Comparison of ENCODE assay signal across 2 cellular contexts in the genomic region with DNA sequence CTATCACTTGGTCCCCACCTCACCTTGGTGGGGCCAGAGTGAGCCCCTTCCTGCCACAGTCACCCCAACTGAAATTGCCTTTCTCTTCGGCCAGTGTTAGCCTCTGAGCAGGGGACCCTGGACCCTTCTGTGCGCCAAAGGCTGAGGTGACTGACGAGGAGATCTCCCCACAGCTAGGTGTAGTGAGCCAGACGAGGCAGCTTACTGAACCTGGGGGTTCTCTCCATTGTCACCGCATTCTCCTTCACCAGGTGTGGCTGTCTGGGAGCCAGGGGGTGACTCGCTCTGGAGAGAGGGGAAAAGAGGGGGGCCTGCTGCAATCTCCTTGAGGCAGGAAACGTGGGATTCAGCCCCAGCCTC.
TF ChIP-seq lines count a peak whose summit lies in the region.

No MANE protein-coding gene starts in this region.

TF ChIP-seq in GM12878, 131 proteins besides CTCF, POLR2A, EP300 and RAD21:
- no peak for TF ChIP-seq KAT2A (conservative IDR thresholded peaks at IDR 0.05; ENCODE audit: control insufficient read depth, low read depth, low read length)
- no peak for TF ChIP-seq MEF2A (IDR thresholded peaks at IDR 0.05; ENCODE audit: insufficient read depth, low read depth, low read length)
- TF ChIP-seq, protein P1, sequence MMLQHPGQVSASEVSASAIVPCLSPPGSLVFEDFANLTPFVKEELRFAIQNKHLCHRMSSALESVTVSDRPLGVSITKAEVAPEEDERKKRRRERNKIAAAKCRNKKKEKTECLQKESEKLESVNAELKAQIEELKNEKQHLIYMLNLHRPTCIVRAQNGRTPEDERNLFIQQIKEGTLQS (IDR thresholded peaks at IDR 0.05; ENCODE audit: borderline replicate concordance, extremely low read depth, low read depth, low read length): no peak
- TF ChIP-seq RBBP5 (conservative IDR thresholded peaks at IDR 0.05): no peak
- no peak for TF ChIP-seq CHD2 (IDR thresholded peaks at IDR 0.05; ENCODE audit: borderline replicate concordance, low read depth, low read length)
- no peak for TF ChIP-seq SREBF1 (IDR thresholded peaks at IDR 0.05; ENCODE audit: low read length)

TF ChIP-seq in liver, 16 proteins besides CTCF, POLR2A, EP300 and RAD21:
- TF ChIP-seq YY1 (IDR thresholded peaks at IDR 0.05): no peak
- no peak for TF ChIP-seq GABPA (IDR thresholded peaks at IDR 0.05 in 1 of 2, conservative IDR thresholded peaks at IDR 0.05 in 1 of 2)
- no peak for TF ChIP-seq RXRA (IDR thresholded peaks at IDR 0.05)
- TF ChIP-seq, protein P2, sequence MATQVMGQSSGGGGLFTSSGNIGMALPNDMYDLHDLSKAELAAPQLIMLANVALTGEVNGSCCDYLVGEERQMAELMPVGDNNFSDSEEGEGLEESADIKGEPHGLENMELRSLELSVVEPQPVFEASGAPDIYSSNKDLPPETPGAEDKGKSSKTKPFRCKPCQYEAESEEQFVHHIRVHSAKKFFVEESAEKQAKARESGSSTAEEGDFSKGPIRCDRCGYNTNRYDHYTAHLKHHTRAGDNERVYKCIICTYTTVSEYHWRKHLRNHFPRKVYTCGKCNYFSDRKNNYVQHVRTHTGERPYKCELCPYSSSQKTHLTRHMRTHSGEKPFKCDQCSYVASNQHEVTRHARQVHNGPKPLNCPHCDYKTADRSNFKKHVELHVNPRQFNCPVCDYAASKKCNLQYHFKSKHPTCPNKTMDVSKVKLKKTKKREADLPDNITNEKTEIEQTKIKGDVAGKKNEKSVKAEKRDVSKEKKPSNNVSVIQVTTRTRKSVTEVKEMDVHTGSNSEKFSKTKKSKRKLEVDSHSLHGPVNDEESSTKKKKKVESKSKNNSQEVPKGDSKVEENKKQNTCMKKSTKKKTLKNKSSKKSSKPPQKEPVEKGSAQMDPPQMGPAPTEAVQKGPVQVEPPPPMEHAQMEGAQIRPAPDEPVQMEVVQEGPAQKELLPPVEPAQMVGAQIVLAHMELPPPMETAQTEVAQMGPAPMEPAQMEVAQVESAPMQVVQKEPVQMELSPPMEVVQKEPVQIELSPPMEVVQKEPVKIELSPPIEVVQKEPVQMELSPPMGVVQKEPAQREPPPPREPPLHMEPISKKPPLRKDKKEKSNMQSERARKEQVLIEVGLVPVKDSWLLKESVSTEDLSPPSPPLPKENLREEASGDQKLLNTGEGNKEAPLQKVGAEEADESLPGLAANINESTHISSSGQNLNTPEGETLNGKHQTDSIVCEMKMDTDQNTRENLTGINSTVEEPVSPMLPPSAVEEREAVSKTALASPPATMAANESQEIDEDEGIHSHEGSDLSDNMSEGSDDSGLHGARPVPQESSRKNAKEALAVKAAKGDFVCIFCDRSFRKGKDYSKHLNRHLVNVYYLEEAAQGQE (IDR thresholded peaks at IDR 0.05): no peak
- TF ChIP-seq FOXA1 (IDR thresholded peaks at IDR 0.05): no peak
- TF ChIP-seq, protein P1 (IDR thresholded peaks at IDR 0.05): no peak
- no peak for TF ChIP-seq NR2F2 (IDR thresholded peaks at IDR 0.05)
- TF ChIP-seq HNF4G (IDR thresholded peaks at IDR 0.05): no peak
- TF ChIP-seq EGR1 (IDR thresholded peaks at IDR 0.05; ENCODE audit: low read depth in 2 of 2): no peak
- TF ChIP-seq, protein P3, sequence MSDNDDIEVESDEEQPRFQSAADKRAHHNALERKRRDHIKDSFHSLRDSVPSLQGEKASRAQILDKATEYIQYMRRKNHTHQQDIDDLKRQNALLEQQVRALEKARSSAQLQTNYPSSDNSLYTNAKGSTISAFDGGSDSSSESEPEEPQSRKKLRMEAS (IDR thresholded peaks at IDR 0.05): no peak
- no peak for TF ChIP-seq HNF4A (conservative IDR thresholded peaks at IDR 0.05)
- no peak for TF ChIP-seq FOXA2 (IDR thresholded peaks at IDR 0.05)
- no peak for TF ChIP-seq TAF1 (conservative IDR thresholded peaks at IDR 0.05)
TF ChIP-seq in liver: peak in this region for 0.
